In genomic region chr15:57251308-57251707, GRCh38 we compare ENCODE assay signal across 25 cellular contexts.
DNase-seq lines count a peak whose midpoint lies in the region; ATAC-seq and TF ChIP-seq lines count a peak whose summit lies in the region.
"Had no signal": no experiment of that assay in that cellular context is flagged by ENCODE, and none has a peak within 500 bp of the region (broad histone marks: within the 10 kb centered on the region; RNA-seq: fewer than 3 reads in every experiment).

No MANE protein-coding gene starts in this region.

- H3K9ac ChIP-seq in iPS-20b (ENCODE audit: low read depth, low read length): no peak overlapping the region

- DNase-seq in NCI-H748 (lab: John Stamatoyannopoulos, UW; ENCODE audit: unreplicated experiment) (peak; percentile 16), NCI-H748 treated with DMSO at 0.1 percent for 48 hours (lab: John Stamatoyannopoulos, UW) (no peak), astrocyte of the hippocampus (ENCODE audit: low read depth, low spot score) (peak; percentile 20), NCI-H1105 treated with DMSO at 0.1 percent for 48 hours (lab: John Stamatoyannopoulos, UW) (no peak)
- DNase-seq: activated CD4-positive, alpha-beta T cell treated with anti-CD3 and anti-CD28 coated beads, Interleukin-2, amount 10 ng/mL, durations not matched to agents 24 days and 14 days; activated naive CD4-positive, alpha-beta T cell treated with Interleukin-2 at 50 U/mL for 16 hours; activated T-cell treated with anti-CD3 and anti-CD28 coated beads for 4 hours; CD4-positive, alpha-beta T cell; colonic mucosa; DMS79 treated with DMSO at 0.1 percent for 48 hours; H7; head of caudate nucleus; islet precursor cell; mammary epithelial cell; MM.1S; NCI-H2029; NCI-H526; retina; stomach had no signal

- peaks cover 27% of the 10 kb centered on the region for H3K4me1 ChIP-seq in iPS-20b (ENCODE audit: insufficient read depth, low read length)
- H3K4me1 ChIP-seq: A549, colonic mucosa had no signal

- H3K27ac ChIP-seq in iPS-20b (ENCODE audit: low read length): no peak overlapping the region
- H3K27ac ChIP-seq: A549, ascending aorta, colonic mucosa, stomach had no signal

- ATAC-seq in SK-N-SH treated with all-trans-retinoic acid at 6 μM for 48 hours: no peak
- ATAC-seq in HG03571 (IDR thresholded peaks at IDR 0.05; ENCODE audit: unreplicated experiment): no peak
- no peak for ATAC-seq in HG02610 (IDR thresholded peaks at IDR 0.05; ENCODE audit: unreplicated experiment)
- ATAC-seq: A549 had no signal

- no peaks in the 10 kb centered on the region for H3K27me3 ChIP-seq in iPS-20b (ENCODE audit: insufficient read depth, low read length)
- H3K27me3 ChIP-seq: ascending aorta, colonic mucosa, stomach had no signal

- H3K9me3 ChIP-seq in iPS-20b (ENCODE audit: insufficient read depth, low read depth, low read length): no peaks in the 10 kb centered on the region
- H3K9me3 ChIP-seq: ascending aorta, colonic mucosa, stomach had no signal

- H3K4me3 ChIP-seq in iPS-20b (ENCODE audit: low read length): peak overlapping the region; percentile 12; the same call in 1 of the 2 replicates
- H3K4me3 ChIP-seq: A549, ascending aorta, colonic mucosa, stomach had no signal

- H3K36me3 ChIP-seq in iPS-20b (ENCODE audit: insufficient read depth, low read depth, low read length): peaks cover 35% of the 10 kb centered on the region
- H3K36me3 ChIP-seq: colonic mucosa had no signal

TF ChIP-seq in SK-N-SH treated with all-trans-retinoic acid at 6 μM for 48 hours, 23 proteins besides CTCF, POLR2A, EP300 and RAD21:
- TF ChIP-seq ZFP3 (CRISPR knock-in tag; IDR thresholded peaks at IDR 0.05) (no peak), TCF4 (CRISPR knock-in tag; IDR thresholded peaks at IDR 0.05; ENCODE audit: borderline replicate concordance) (no peak), ZC3H10 (CRISPR knock-in tag; IDR thresholded peaks at IDR 0.05) (no peak), PPARA (CRISPR knock-in tag; IDR thresholded peaks at IDR 0.05; ENCODE audit: borderline replicate concordance) (no peak), CREB5 (CRISPR knock-in tag; IDR thresholded peaks at IDR 0.05; ENCODE audit: low read depth) (no peak), TSHZ2 (CRISPR knock-in tag; IDR thresholded peaks at IDR 0.05) (no peak), ZNF70 (CRISPR knock-in tag; IDR thresholded peaks at IDR 0.05) (no peak), ISL1 (CRISPR knock-in tag; IDR thresholded peaks at IDR 0.05) (no peak), CSRNP3 (CRISPR knock-in tag; IDR thresholded peaks at IDR 0.05) (no peak), ESRRG (CRISPR knock-in tag; IDR thresholded peaks at IDR 0.05) (no peak), PATZ1 (CRISPR knock-in tag; IDR thresholded peaks at IDR 0.05; ENCODE audit: borderline replicate concordance) (no peak), POU6F1 (CRISPR knock-in tag; IDR thresholded peaks at IDR 0.05; ENCODE audit: borderline replicate concordance, low read depth) (no peak), CSDC2 (CRISPR knock-in tag; IDR thresholded peaks at IDR 0.05) (no peak), ZFP30 (CRISPR knock-in tag; IDR thresholded peaks at IDR 0.05) (no peak), TOX (CRISPR knock-in tag; IDR thresholded peaks at IDR 0.05; ENCODE audit: borderline replicate concordance) (no peak)

Comparison
In these comparisons a context has a peak if more than half of its experiments do, and no peak if none do; other contexts are left out.
1. DNase-seq: peak in NCI-H748 (single experiment) and astrocyte of the hippocampus (single experiment); none in NCI-H748 treated with DMSO at 0.1 percent for 48 hours (single experiment) and NCI-H1105 treated with DMSO at 0.1 percent for 48 hours (single experiment).